In the genomic region with DNA sequence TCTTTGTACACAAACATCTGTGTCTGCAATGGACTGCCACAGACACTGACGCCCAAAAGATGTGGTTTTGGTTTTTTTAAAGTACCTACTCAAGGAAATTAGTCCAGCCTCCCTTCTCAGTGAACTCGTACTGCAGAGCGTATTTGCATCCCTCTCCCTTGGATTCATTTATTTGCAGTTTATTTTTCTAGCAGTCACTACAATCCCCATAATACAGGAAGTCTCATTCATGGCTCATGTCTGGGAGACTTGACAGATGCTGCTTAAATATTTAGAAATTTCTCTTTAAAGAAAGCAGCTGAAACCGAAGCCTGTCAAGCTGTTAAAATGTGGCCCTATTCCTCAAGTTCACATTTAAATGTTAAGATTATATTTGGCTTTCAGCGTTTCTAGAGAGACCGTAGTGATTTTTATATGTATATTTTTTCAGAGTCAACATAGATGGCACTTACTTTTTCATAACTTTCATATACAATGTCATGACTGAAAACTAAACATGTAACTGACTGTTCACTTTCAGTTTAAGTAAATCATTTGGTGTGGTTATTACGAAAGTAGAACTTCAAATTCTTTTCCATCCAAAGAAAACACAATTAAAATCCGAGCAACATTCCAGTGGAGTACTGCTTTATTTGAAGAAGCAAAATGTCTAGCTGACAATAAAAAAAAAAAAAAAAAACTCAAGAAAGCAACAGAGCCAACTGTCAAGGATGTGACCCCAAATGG, we compare ENCODE assay signal across 18 cellular contexts. TPM values are rescaled to one million over a fixed set of nuclear protein-coding genes. Genes with fewer than 3 reads are reported as not detected.
DNase-seq lines count a peak whose midpoint lies in the region; ATAC-seq and TF ChIP-seq lines count a peak whose summit lies in the region.
"Had no signal": no experiment of that assay in that cellular context is flagged by ENCODE, and none has a peak within 500 bp of the region (broad histone marks: within the 10 kb centered on the region; RNA-seq: fewer than 3 reads in every experiment).

No MANE protein-coding gene starts in this region.

- H3K4me3 ChIP-seq in dorsolateral prefrontal cortex, result no peak overlapping the region
- H3K4me3 ChIP-seq: right lobe of liver, suprapubic skin had no signal

- POLR2A ChIA-PET in GM10248 (lab: Yijun Ruan, JAX), result no interaction called here
- POLR2A ChIA-PET in WTC11 (lab: Charles Lee), result no interaction called here
- POLR2A ChIA-PET in T-cell (lab: Charles Lee), result no interaction called here

- H3K27ac ChIP-seq in dorsolateral prefrontal cortex, result no peak overlapping the region
- H3K27ac ChIP-seq: right lobe of liver, suprapubic skin had no signal

- H3K27me3 Mint-ChIP-seq in WTC11 (ENCODE audit: low read depth) (no peaks in the 10 kb centered on the region), mesothelial cell of epicardium (ENCODE audit: low read depth) (peaks cover 3% of the 10 kb centered on the region), T-cell (peaks cover 0 to 3% of the 10 kb centered on the region in 2 donors)

- intact Hi-C loops in dorsolateral prefrontal cortex (cut with DNase I), result no loop called here

- TF ChIP-seq CTCF in GM10248 (IDR thresholded peaks at IDR 0.05; ENCODE audit: control extremely low read depth, extremely low read depth, low read depth, missing control alignments), result no peak
- TF ChIP-seq CTCF in WTC11 (IDR thresholded peaks at IDR 0.05), result no peak
- TF ChIP-seq CTCF in mesothelial cell of epicardium (IDR thresholded peaks at IDR 0.05; ENCODE audit: unreplicated experiment), result no peak
- TF ChIP-seq CTCF in dorsolateral prefrontal cortex (IDR thresholded peaks at IDR 0.05 in 54 of 56, conservative IDR thresholded peaks at IDR 0.05 in 2 of 56; ENCODE audit: low read depth in 1 of 56, partially characterized antibody in 56 of 56), result no peak

- no peaks in the 10 kb centered on the region for H3K27me3 ChIP-seq in dorsolateral prefrontal cortex
- H3K27me3 ChIP-seq: right lobe of liver, suprapubic skin had no signal

- H3K4me3 Mint-ChIP-seq in WTC11 (no peak overlapping the region), mesothelial cell of epicardium (no peak overlapping the region), T-cell (no peak overlapping the region)
- H3K4me3 Mint-ChIP-seq: activated naive CD8-positive, alpha-beta T cell treated with anti-CD3 and anti-CD28 coated beads, Interleukin-2, amount 50 U/mL, for 24 hours had no signal

- ATAC-seq in GM21529 (IDR thresholded peaks at IDR 0.05; ENCODE audit: unreplicated experiment), result peak; percentile 79
- ATAC-seq in WTC11, result no peak
- ATAC-seq in T-cell (replicated peaks in 1 of 4), result no peak
- ATAC-seq: activated naive CD8-positive, alpha-beta T cell treated with anti-CD3 and anti-CD28 coated beads, Interleukin-2, amount 50 U/mL, for 24 hours; right lobe of liver had no signal

- peak; percentile 38 for DNase-seq in GM10248 (ENCODE audit: extremely low spot score)
- no peak for DNase-seq in WTC11 (ENCODE audit: low spot score)
- no peak for DNase-seq in mesothelial cell of epicardium (ENCODE audit: low spot score in 2 of 2, unreplicated experiment in 2 of 2)
- DNase-seq in T-cell, result no peak
- DNase-seq in dorsolateral prefrontal cortex, result no peak
- no peak for DNase-seq in GOT3 (lab: John Stamatoyannopoulos, UW)
- DNase-seq in kidney glomerular epithelial cell (lab: John Stamatoyannopoulos, UW), result no peak
- DNase-seq: activated naive CD8-positive, alpha-beta T cell treated with anti-CD3 and anti-CD28 coated beads, Interleukin-2, amount 50 U/mL, for 24 hours; C1 segment of cervical spinal cord; foreskin melanocyte; NCI-H187 treated with DMSO at 0.1 percent for 48 hours; NCI-H69; right lobe of liver had no signal

- H3K36me3 Mint-ChIP-seq in WTC11 (no peaks in the 10 kb centered on the region; the same call in 1 of the 2 replicates), mesothelial cell of epicardium (no peaks in the 10 kb centered on the region), T-cell (no peaks in the 10 kb centered on the region)

- CTCF ChIA-PET in GM10248 (lab: Yijun Ruan, JAX), result interaction anchor here (1.2 kb wide), 1 partner anchor 9 kb away, joined by 3 read pairs; no protein-coding TSS in a partner anchor
- CTCF ChIA-PET in WTC11 (lab: Charles Lee), result interaction anchor here (0.5 kb wide), 1 partner anchor 165 kb away, joined by 5 read pairs; no protein-coding TSS in a partner anchor
- CTCF ChIA-PET in T-cell (lab: Charles Lee), result interaction anchor here in 1 of 2 donors (0.7 kb wide), 1 partner anchor 21 kb away, joined by 5 read pairs; no protein-coding TSS in a partner anchor

- H3K27ac Mint-ChIP-seq in WTC11 (0 out of 2 replicates have a peak overlapping the region, but pooled peaks have one; percentile 11), mesothelial cell of epicardium (peak overlapping the region; percentile 90), T-cell (no peak overlapping the region)
- H3K27ac Mint-ChIP-seq: activated naive CD8-positive, alpha-beta T cell treated with anti-CD3 and anti-CD28 coated beads, Interleukin-2, amount 50 U/mL, for 24 hours had no signal

- H3K9me3 Mint-ChIP-seq in WTC11 (peaks cover 23% of the 10 kb centered on the region), mesothelial cell of epicardium (peaks cover 15% of the 10 kb centered on the region), T-cell (peaks cover 0 to 5% (median 0%) of the 10 kb centered on the region in 3 donors)

- peaks cover 5% of the 10 kb centered on the region; the same call in 1 of the 2 replicates for H3K4me1 Mint-ChIP-seq in WTC11
- peaks cover 23% of the 10 kb centered on the region for H3K4me1 Mint-ChIP-seq in mesothelial cell of epicardium
- peaks cover 0 to 6% (median 5%) of the 10 kb centered on the region in 3 donors for H3K4me1 Mint-ChIP-seq in T-cell

TF ChIP-seq in WTC11, 78 proteins besides CTCF, POLR2A, EP300 and RAD21:
- TF ChIP-seq ZNF219 (CRISPR knock-in tag; IDR thresholded peaks at IDR 0.05; ENCODE audit: borderline replicate concordance), result no peak
- TF ChIP-seq ZNF423 (CRISPR knock-in tag; IDR thresholded peaks at IDR 0.05), result no peak
TF ChIP-seq in WTC11: peak in this region for 0.

RNA-seq across cellular contexts. Expression of a gene that starts 38.0 kb away (rescaled TPM):
- total RNA-seq in WTC11 (2021) (55.9 to 60.6 TPM (median 58.4 TPM) in 3 replicates), mesothelial cell of epicardium (18.9 to 19.8 TPM (median 19.0 TPM) in 3 replicates), T-cell (1 to 10 TPM; 4.5 to 10.0 (median 9.5) TPM), dorsolateral prefrontal cortex (10 to 100 TPM in 7 of 120 experiments, 1 to 10 TPM in 113; 4.5 to 12.7 (median 7.2) TPM)

RNA-seq across cellular contexts. Expression of a gene that starts 57.8 kb away (rescaled TPM):
- total RNA-seq in WTC11 (2021) (not detected in 3 replicates), mesothelial cell of epicardium (not detected in 3 replicates), T-cell (not detected), dorsolateral prefrontal cortex (1 to 10 TPM in 30 of 120 experiments, under 1 TPM in 30, not detected in 60; 0.49 to 2.1 (median 1.00) TPM)
- total RNA-seq: dermis microvascular lymphatic vessel endothelial cell, G401, myocyte had no signal

Comparison
In these comparisons a context has a peak if more than half of its experiments do, and no peak if none do; other contexts are left out.
1. H3K27ac Mint-ChIP-seq: peak in WTC11 (single experiment) and mesothelial cell of epicardium (single experiment); none in T-cell (0 of 2).